Comparison of ENCODE assay signal across 12 cellular contexts in genomic region chr6:155103816-155104366, GRCh38.
DNase-seq lines count a peak whose midpoint lies in the region; ATAC-seq and TF ChIP-seq lines count a peak whose summit lies in the region.
"Had no signal": no experiment of that assay in that cellular context is flagged by ENCODE, and none has a peak within 500 bp of the region (broad histone marks: within the 10 kb centered on the region; RNA-seq: fewer than 3 reads in every experiment).

No MANE protein-coding gene starts in this region.

- ATAC-seq in left lung (no peak), GM21576 (IDR thresholded peaks at IDR 0.05; ENCODE audit: unreplicated experiment) (no peak)

- intact Hi-C loops in left lung (cut with DNase I): no loop called here

- H3K36me3 ChIP-seq in SJSA1: peaks cover 6% of the 10 kb centered on the region; the same call in 1 of the 2 replicates
- no peaks in the 10 kb centered on the region for H3K36me3 ChIP-seq in left lung
- H3K36me3 ChIP-seq: upper lobe of left lung had no signal

- H3K4me1 ChIP-seq in SJSA1 (replicated peaks): peaks cover 68% of the 10 kb centered on the region
- no peaks in the 10 kb centered on the region for H3K4me1 ChIP-seq in left lung
- H3K4me1 ChIP-seq: upper lobe of left lung had no signal

- H3K27ac ChIP-seq in SJSA1 (peak overlapping the region; percentile 89), left lung (no peak overlapping the region)
- H3K27ac ChIP-seq: upper lobe of left lung had no signal

- H3K9me3 ChIP-seq in SJSA1 (replicated peaks) (no peaks in the 10 kb centered on the region), left lung (no peaks in the 10 kb centered on the region)
- H3K9me3 ChIP-seq: upper lobe of left lung had no signal

- no peaks in the 10 kb centered on the region for H3K27me3 ChIP-seq in SJSA1 (replicated peaks)
- no peaks in the 10 kb centered on the region for H3K27me3 ChIP-seq in left lung
- H3K27me3 ChIP-seq: upper lobe of left lung had no signal

- DNase-seq in activated effector memory CD4-positive, alpha-beta T cell treated with anti-CD3 and anti-CD28 coated beads, Interleukin-2, amount 50 U/mL, for 16 hours: peak; percentile 74
- no peak for DNase-seq in activated effector memory CD4-positive, alpha-beta T cell treated with Interleukin-2 at 50 U/mL for 16 hours
- DNase-seq in SJSA1 (ENCODE audit: low read depth in 1 of 2, low spot score in 2 of 2) (peak; percentile 71 to 87), fibroblast of gingiva (ENCODE audit: low read depth) (peak; percentile 46), left lung (no peak), NCI-H82 treated with DMSO at 0.1 percent for 48 hours (lab: John Stamatoyannopoulos, UW; ENCODE audit: unreplicated experiment) (no peak)
- DNase-seq in stimulated activated CD4-positive, alpha-beta T cell treated with anti-CD3 and anti-CD28 coated beads, Interleukin-4, amount 100 ng/mL, for 1 hour: peak; percentile 26
- DNase-seq: AML-193, NCI-H1092, NCI-H526 had no signal

- H3K4me3 ChIP-seq in SJSA1 (no peak overlapping the region), left lung (no peak overlapping the region)
- H3K4me3 ChIP-seq: upper lobe of left lung had no signal

- no peak for TF ChIP-seq CTCF in left lung (IDR thresholded peaks at IDR 0.05)

Comparison
In these comparisons a context has a peak if more than half of its experiments do, and no peak if none do; other contexts are left out.
1. DNase-seq: peak in activated effector memory CD4-positive, alpha-beta T cell treated with anti-CD3 and anti-CD28 coated beads, Interleukin-2, amount 50 U/mL, for 16 hours (single experiment), SJSA1 (2 of 2), fibroblast of gingiva (single experiment) and stimulated activated CD4-positive, alpha-beta T cell treated with anti-CD3 and anti-CD28 coated beads, Interleukin-4, amount 100 ng/mL, for 1 hour (single experiment); none in activated effector memory CD4-positive, alpha-beta T cell treated with Interleukin-2 at 50 U/mL for 16 hours (single experiment), left lung (0 of 2) and NCI-H82 treated with DMSO at 0.1 percent for 48 hours (single experiment).